ENCODE assay signal across 12 cellular contexts in the genomic region with DNA sequence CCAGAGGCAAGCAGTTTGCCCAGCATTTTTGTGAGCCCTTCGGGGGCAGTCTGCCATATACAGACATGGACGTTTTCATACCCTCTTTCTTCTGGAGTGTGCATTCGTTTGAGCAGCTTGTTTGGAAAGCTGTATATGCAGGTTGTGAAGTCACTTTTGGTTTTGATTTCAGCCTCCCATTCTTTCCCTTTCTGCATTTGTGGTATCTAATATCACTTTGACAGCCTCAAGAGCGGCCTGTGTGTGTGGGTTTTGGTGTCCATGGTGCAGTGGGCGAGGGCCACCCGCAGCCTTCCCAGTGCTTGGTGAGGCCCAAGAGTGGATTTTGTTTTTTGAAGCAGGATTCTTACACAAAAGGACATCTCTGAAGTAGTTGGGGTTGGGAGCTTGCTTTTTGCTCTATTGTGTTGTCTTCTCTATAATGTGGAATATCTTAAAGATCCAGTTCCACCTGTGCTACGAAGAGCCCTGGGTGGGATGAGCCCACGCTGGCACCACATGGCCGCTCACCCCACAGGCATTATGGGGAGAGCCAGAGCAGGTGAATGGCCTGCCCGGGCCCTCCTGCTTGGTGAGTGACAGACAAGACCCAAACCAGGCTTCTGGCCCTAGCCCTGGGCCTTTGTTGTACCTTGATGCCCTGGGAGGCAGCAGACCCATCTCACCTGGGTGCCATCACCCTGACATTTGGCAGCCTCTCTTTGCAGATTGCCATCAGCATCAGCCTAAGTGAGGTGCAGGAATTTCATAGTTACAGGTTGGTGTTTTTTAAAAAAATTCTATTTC. TPM values are rescaled to one million over a fixed set of nuclear protein-coding genes. Genes with fewer than 3 reads are reported as not detected.
A peak's percentile ranks its signal among the peaks of the same experiment; 100 is the strongest.
DNase-seq lines count a peak whose midpoint lies in the region; ATAC-seq and TF ChIP-seq lines count a peak whose summit lies in the region.
"Had no signal": no experiment of that assay in that cellular context is flagged by ENCODE, and none has a peak within 500 bp of the region (broad histone marks: within the 10 kb centered on the region; RNA-seq: fewer than 3 reads in every experiment).

No MANE protein-coding gene starts in this region.

- H3K27ac ChIP-seq in CD4-positive, alpha-beta memory T cell (ENCODE audit: low read depth, low read length) = peak overlapping the region; percentile 35
- peak overlapping the region; percentile 65 for H3K27ac ChIP-seq in effector memory CD4-positive, alpha-beta T cell (ENCODE audit: insufficient read depth, low read length, poor library complexity, severe bottlenecking)
- H3K27ac ChIP-seq: ovary had no signal

- H3K9me3 ChIP-seq in CD4-positive, alpha-beta memory T cell (ENCODE audit: control insufficient read depth in 1 of 2, low read length in 2 of 2) = no peaks in the 10 kb centered on the region
- H3K9me3 ChIP-seq in effector memory CD4-positive, alpha-beta T cell (ENCODE audit: control insufficient read depth, low read length) = no peaks in the 10 kb centered on the region
- H3K9me3 ChIP-seq: ovary had no signal

- intact Hi-C loops in CD4-positive, alpha-beta memory T cell (cut with micrococcal nuclease) = loop anchor here (1.0 kb wide), 1 partner anchor 9 kb away; no protein-coding TSS in a partner anchor
- intact Hi-C loops in left ventricle myocardium superior (cut with micrococcal nuclease) = no loop called here

- H3K27me3 ChIP-seq in CD4-positive, alpha-beta memory T cell (ENCODE audit: insufficient read depth, low read length) = no peaks in the 10 kb centered on the region
- no peaks in the 10 kb centered on the region for H3K27me3 ChIP-seq in effector memory CD4-positive, alpha-beta T cell (replicated peaks; ENCODE audit: control insufficient read depth, insufficient read depth, low read length, poor library complexity, severe bottlenecking)
- H3K27me3 ChIP-seq: ovary had no signal

- CTCF ChIA-PET in CD4-positive, alpha-beta memory T cell (lab: Charles Lee; ENCODE audit: partially characterized antibody) = interaction anchor here (0.9 to 7.1 kb wide), 3 partner anchors 9 to 44 kb away, joined by 3 to 46 read pairs (median 3); no protein-coding TSS in a partner anchor

- H3K4me1 ChIP-seq in CD4-positive, alpha-beta memory T cell (ENCODE audit: insufficient read depth, low read length) = peaks cover 98% of the 10 kb centered on the region
- H3K4me1 ChIP-seq in effector memory CD4-positive, alpha-beta T cell (ENCODE audit: control insufficient read depth, insufficient read depth, low read length, poor library complexity, severe bottlenecking) = peaks cover 88% of the 10 kb centered on the region

- POLR2A ChIA-PET in CD4-positive, alpha-beta memory T cell (lab: Charles Lee; ENCODE audit: partially characterized antibody) = interaction anchor here (2.1 to 15.7 kb wide), 2 partner anchors 15 to 28 kb away, joined by 10 to 327 read pairs; no protein-coding TSS in a partner anchor

- no peaks in the 10 kb centered on the region for H3K27me3 Mint-ChIP-seq in CD4-positive, alpha-beta memory T cell
- peaks cover 4% of the 10 kb centered on the region for H3K27me3 Mint-ChIP-seq in endothelial cell (ENCODE audit: unreplicated experiment)

- H3K36me3 ChIP-seq in CD4-positive, alpha-beta memory T cell (ENCODE audit: insufficient read depth, low read length) = no peaks in the 10 kb centered on the region
- no peaks in the 10 kb centered on the region for H3K36me3 ChIP-seq in effector memory CD4-positive, alpha-beta T cell (ENCODE audit: control insufficient read depth, insufficient read depth, low read length)
- H3K36me3 ChIP-seq: ovary had no signal

- peaks cover 78 to 100% (median 89%) of the 10 kb centered on the region in 4 donors for H3K4me1 Mint-ChIP-seq in CD4-positive, alpha-beta memory T cell
- H3K4me1 Mint-ChIP-seq in endothelial cell (ENCODE audit: unreplicated experiment) = peaks cover 6% of the 10 kb centered on the region

- peak; percentile 52 for ATAC-seq in GM19025 (IDR thresholded peaks at IDR 0.05; ENCODE audit: low read depth, unreplicated experiment)
- ATAC-seq in left ventricle myocardium superior = no peak

- peak in 2 of 5 donors; percentile 33 to 45 for DNase-seq in CD4-positive, alpha-beta memory T cell
- DNase-seq in NCI-H2029 treated with DMSO at 0.1 percent for 48 hours (lab: John Stamatoyannopoulos, UW) = peak; percentile 34
- no peak for DNase-seq in effector memory CD4-positive, alpha-beta T cell
- DNase-seq in endothelial cell (ENCODE audit: low spot score) = no peak
- no peak for DNase-seq in NCI-H2196 (lab: John Stamatoyannopoulos, UW; ENCODE audit: unreplicated experiment)
- no peak for DNase-seq in pons (ENCODE audit: low spot score)
- DNase-seq in left ventricle myocardium superior = no peak
- DNase-seq: COR-L47; Kasumi-1; NK-92 treated with Interleukin-12 subunit alpha and Interleukin-12 subunit beta, amount 100 ng/mL, for 24 hours; ovary had no signal

- TF ChIP-seq CTCF in endothelial cell (IDR thresholded peaks at IDR 0.05; ENCODE audit: unreplicated experiment) = no peak

- H3K9me3 Mint-ChIP-seq in CD4-positive, alpha-beta memory T cell = peaks cover 0 to 2% (median 0%) of the 10 kb centered on the region in 8 donors
- no peaks in the 10 kb centered on the region for H3K9me3 Mint-ChIP-seq in endothelial cell (ENCODE audit: unreplicated experiment)

- peak overlapping the region in 1 of 2 donors; percentile 19 for H3K4me3 ChIP-seq in CD4-positive, alpha-beta memory T cell (ENCODE audit: low read length in 2 of 2)
- H3K4me3 ChIP-seq in effector memory CD4-positive, alpha-beta T cell (ENCODE audit: insufficient read depth, low read depth, low read length, poor library complexity, severe bottlenecking) = peak overlapping the region; percentile 22
- H3K4me3 ChIP-seq: ovary had no signal

- peaks cover 10 to 11% of the 10 kb centered on the region in 2 donors for H3K36me3 Mint-ChIP-seq in CD4-positive, alpha-beta memory T cell
- H3K36me3 Mint-ChIP-seq in endothelial cell (ENCODE audit: low read depth, unreplicated experiment) = peaks cover 13% of the 10 kb centered on the region

- peak overlapping the region; percentile 76 to 92 (median 84) for H3K4me3 Mint-ChIP-seq in CD4-positive, alpha-beta memory T cell
- H3K4me3 Mint-ChIP-seq in endothelial cell (ENCODE audit: unreplicated experiment) = no peak overlapping the region

- H3K27ac Mint-ChIP-seq in CD4-positive, alpha-beta memory T cell = peak overlapping the region; percentile 85 to 98 (median 94)
- H3K27ac Mint-ChIP-seq in endothelial cell (ENCODE audit: unreplicated experiment) = no peak overlapping the region

RNA-seq across cellular contexts. Expression of gene INPP4A, which starts 29.5 kb away (rescaled TPM):
- total RNA-seq in CD4-positive, alpha-beta memory T cell = 100 to 1,000 TPM; 133 TPM
- 10 to 100 TPM; 30.5 to 50.7 TPM for polyA plus RNA-seq in CD4-positive, alpha-beta memory T cell
- total RNA-seq in endothelial cell (ENCODE audit: unreplicated experiment) (26.8 TPM), left ventricle myocardium superior (16.3 TPM)
